In the genomic region with DNA sequence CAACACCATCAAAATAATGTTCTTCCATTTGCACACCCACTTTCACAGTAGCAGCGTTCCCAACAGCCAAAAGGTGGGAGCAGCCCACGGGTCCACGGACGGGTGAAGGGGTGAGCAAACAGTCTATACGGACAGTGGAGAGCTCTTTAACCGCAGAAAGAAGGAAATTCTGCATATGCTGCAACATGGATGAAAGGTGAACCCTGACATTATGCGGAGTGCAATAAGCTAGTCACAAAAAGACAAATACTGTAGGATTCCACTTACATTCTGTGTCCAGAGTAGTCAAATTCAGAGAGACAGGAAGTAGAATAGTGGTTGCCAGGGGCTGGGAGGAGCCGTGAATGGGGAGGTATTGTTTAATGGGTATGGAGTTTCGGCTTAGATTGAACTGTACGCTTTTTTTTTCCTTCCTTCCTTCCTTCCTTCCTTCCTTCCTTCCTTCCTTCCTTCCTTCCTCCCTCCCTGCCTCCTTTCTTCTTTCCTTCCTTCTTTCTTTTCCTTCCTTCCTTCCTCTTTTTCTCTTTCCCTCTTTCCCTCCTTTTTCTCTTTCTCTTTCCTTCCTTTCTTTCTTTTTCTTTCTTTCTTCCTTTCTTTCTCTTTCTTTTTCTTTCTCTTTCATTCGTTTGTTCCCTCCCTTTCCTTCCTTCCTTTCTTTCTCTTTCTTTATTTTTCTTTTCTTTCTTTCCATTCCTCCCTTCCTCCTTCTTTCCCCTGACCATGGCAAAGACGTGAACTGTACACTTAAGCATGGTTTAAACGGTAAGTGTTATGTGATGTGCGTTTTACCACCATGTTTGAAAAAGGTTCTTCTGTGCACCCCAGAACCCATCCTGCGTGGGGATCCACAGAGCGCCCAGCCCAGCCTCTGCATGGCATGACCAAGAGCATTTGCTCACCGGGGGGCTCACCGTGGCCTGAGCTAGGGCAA, we compare ENCODE assay signal across 1 cellular context.
TF ChIP-seq lines count a peak whose summit lies in the region.

No MANE protein-coding gene starts in this region.

TF ChIP-seq in K562, 482 proteins besides CTCF, POLR2A, EP300 and RAD21 (continued from another document and continues in another):
- TF ChIP-seq, protein P1, sequence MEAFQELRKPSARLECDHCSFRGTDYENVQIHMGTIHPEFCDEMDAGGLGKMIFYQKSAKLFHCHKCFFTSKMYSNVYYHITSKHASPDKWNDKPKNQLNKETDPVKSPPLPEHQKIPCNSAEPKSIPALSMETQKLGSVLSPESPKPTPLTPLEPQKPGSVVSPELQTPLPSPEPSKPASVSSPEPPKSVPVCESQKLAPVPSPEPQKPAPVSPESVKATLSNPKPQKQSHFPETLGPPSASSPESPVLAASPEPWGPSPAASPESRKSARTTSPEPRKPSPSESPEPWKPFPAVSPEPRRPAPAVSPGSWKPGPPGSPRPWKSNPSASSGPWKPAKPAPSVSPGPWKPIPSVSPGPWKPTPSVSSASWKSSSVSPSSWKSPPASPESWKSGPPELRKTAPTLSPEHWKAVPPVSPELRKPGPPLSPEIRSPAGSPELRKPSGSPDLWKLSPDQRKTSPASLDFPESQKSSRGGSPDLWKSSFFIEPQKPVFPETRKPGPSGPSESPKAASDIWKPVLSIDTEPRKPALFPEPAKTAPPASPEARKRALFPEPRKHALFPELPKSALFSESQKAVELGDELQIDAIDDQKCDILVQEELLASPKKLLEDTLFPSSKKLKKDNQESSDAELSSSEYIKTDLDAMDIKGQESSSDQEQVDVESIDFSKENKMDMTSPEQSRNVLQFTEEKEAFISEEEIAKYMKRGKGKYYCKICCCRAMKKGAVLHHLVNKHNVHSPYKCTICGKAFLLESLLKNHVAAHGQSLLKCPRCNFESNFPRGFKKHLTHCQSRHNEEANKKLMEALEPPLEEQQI (IDR thresholded peaks at IDR 0.05) = peak; percentile 65; the same call in 1 of the 2 replicates
- TF ChIP-seq PML (IDR thresholded peaks at IDR 0.05; ENCODE audit: low read length) (no peak), ARNT (IDR thresholded peaks at IDR 0.05) (peak in 1 of 2 experiments; percentile 43; a peak in 1 of 4 replicates), AFF1 (IDR thresholded peaks at IDR 0.05; ENCODE audit: low read depth in 1 of 2, partially characterized antibody in 2 of 2) (peak; percentile 24 to 72), NKRF (IDR thresholded peaks at IDR 0.05; ENCODE audit: borderline replicate concordance) (0 out of 2 replicates have a peak, but pooled peaks have one; percentile 48), TBP (optimal IDR thresholded peaks at IDR 0.05; ENCODE audit: low read depth, low read length) (no peak), KLF16 (IDR thresholded peaks at IDR 0.05) (no peak), GTF2A2 (tag; IDR thresholded peaks at IDR 0.05) (no peak), DDX20 (tag; IDR thresholded peaks at IDR 0.05; ENCODE audit: low read depth) (no peak), TRIM24 (IDR thresholded peaks at IDR 0.05) (0 out of 4 replicates have a peak, but pooled peaks have one; percentile 9 to 12), RBM14 (IDR thresholded peaks at IDR 0.05; ENCODE audit: borderline replicate concordance, insufficient read depth, low read depth, low read length) (no peak), ZNF551 (CRISPR knock-in tag; IDR thresholded peaks at IDR 0.05) (no peak), SREBF2 (CRISPR knock-in tag; IDR thresholded peaks at IDR 0.05) (no peak), FUS (optimal IDR thresholded peaks at IDR 0.05; ENCODE audit: low read depth, low read length) (no peak), JUND (IDR thresholded peaks at IDR 0.05; ENCODE audit: borderline replicate concordance, low read depth, low read length) (no peak), JUND (tag; IDR thresholded peaks at IDR 0.05; ENCODE audit: borderline replicate concordance, low read depth, low read length) (0 out of 3 replicates have a peak, but pooled peaks have one; percentile 7), IRF9 (tag; IDR thresholded peaks at IDR 0.05) (no peak), CREB1 (IDR thresholded peaks at IDR 0.05) (no peak), CREB1 (CRISPR knock-in tag; IDR thresholded peaks at IDR 0.05) (no peak; the same call in 1 of the 2 replicates), POLR2H (tag; IDR thresholded peaks at IDR 0.05; ENCODE audit: low read depth) (0 out of 2 replicates have a peak, but pooled peaks have one; percentile 15), THRB (CRISPR knock-in tag; conservative IDR thresholded peaks at IDR 0.05) (peak; percentile 90), ZSCAN29 (IDR thresholded peaks at IDR 0.05) (peak; percentile 97), POLR3G (IDR thresholded peaks at IDR 0.05; ENCODE audit: extremely low read depth, insufficient read length, insufficient replicate concordance) (no peak), ZNF589 (CRISPR knock-in tag; IDR thresholded peaks at IDR 0.05; ENCODE audit: low read depth) (peak; percentile 18; the same call in 1 of the 2 replicates), SMAD1 (IDR thresholded peaks at IDR 0.05; ENCODE audit: low read depth, low read length, partially characterized antibody) (no peak), SMC3 (conservative IDR thresholded peaks at IDR 0.05; ENCODE audit: insufficient read depth, low read depth, low read length) (no peak), C11orf30 (IDR thresholded peaks at IDR 0.05; ENCODE audit: low read depth) (no peak), GATA2 (CRISPR knock-in tag; IDR thresholded peaks at IDR 0.05) (no peak), CHD2 (IDR thresholded peaks at IDR 0.05; ENCODE audit: low read depth, low read length) (no peak), NELFE (IDR thresholded peaks at IDR 0.05; ENCODE audit: insufficient read depth, insufficient read length) (no peak), KAT7 (CRISPR knock-in tag; IDR thresholded peaks at IDR 0.05; ENCODE audit: borderline replicate concordance) (0 out of 2 replicates have a peak, but pooled peaks have one; percentile 45), NR2C1 (IDR thresholded peaks at IDR 0.05) (no peak; the same call in 1 of the 2 replicates), NR2C1 (tag; IDR thresholded peaks at IDR 0.05) (no peak), OTX1 (CRISPR knock-in tag; IDR thresholded peaks at IDR 0.05) (peak; percentile 64; the same call in 1 of the 2 replicates), LCOR (CRISPR knock-in tag; IDR thresholded peaks at IDR 0.05) (no peak), MCM2 (IDR thresholded peaks at IDR 0.05; ENCODE audit: low read depth) (no peak), ASH1L (IDR thresholded peaks at IDR 0.05; ENCODE audit: borderline replicate concordance, low read depth, partially characterized antibody) (peak; percentile 56), THRAP3 (IDR thresholded peaks at IDR 0.05; ENCODE audit: borderline replicate concordance) (peak; percentile 83; the same call in 1 of the 2 replicates), ZNF146 (CRISPR knock-in tag; IDR thresholded peaks at IDR 0.05; ENCODE audit: unreplicated experiment) (no peak), NR4A1 (CRISPR knock-in tag; IDR thresholded peaks at IDR 0.05) (no peak), NR4A1 (tag; IDR thresholded peaks at IDR 0.05) (no peak)
- TF ChIP-seq, protein P2, sequence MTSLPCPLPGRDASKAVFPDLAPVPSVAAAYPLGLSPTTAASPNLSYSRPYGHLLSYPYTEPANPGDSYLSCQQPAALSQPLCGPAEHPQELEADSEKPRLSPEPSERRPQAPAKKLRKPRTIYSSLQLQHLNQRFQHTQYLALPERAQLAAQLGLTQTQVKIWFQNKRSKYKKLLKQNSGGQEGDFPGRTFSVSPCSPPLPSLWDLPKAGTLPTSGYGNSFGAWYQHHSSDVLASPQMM (CRISPR knock-in tag; IDR thresholded peaks at IDR 0.05) = no peak
- TF ChIP-seq, protein P3, sequence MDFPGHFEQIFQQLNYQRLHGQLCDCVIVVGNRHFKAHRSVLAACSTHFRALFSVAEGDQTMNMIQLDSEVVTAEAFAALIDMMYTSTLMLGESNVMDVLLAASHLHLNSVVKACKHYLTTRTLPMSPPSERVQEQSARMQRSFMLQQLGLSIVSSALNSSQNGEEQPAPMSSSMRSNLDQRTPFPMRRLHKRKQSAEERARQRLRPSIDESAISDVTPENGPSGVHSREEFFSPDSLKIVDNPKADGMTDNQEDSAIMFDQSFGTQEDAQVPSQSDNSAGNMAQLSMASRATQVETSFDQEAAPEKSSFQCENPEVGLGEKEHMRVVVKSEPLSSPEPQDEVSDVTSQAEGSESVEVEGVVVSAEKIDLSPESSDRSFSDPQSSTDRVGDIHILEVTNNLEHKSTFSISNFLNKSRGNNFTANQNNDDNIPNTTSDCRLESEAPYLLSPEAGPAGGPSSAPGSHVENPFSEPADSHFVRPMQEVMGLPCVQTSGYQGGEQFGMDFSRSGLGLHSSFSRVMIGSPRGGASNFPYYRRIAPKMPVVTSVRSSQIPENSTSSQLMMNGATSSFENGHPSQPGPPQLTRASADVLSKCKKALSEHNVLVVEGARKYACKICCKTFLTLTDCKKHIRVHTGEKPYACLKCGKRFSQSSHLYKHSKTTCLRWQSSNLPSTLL (IDR thresholded peaks at IDR 0.05) = peak; percentile 56
- TF ChIP-seq, protein P4, sequence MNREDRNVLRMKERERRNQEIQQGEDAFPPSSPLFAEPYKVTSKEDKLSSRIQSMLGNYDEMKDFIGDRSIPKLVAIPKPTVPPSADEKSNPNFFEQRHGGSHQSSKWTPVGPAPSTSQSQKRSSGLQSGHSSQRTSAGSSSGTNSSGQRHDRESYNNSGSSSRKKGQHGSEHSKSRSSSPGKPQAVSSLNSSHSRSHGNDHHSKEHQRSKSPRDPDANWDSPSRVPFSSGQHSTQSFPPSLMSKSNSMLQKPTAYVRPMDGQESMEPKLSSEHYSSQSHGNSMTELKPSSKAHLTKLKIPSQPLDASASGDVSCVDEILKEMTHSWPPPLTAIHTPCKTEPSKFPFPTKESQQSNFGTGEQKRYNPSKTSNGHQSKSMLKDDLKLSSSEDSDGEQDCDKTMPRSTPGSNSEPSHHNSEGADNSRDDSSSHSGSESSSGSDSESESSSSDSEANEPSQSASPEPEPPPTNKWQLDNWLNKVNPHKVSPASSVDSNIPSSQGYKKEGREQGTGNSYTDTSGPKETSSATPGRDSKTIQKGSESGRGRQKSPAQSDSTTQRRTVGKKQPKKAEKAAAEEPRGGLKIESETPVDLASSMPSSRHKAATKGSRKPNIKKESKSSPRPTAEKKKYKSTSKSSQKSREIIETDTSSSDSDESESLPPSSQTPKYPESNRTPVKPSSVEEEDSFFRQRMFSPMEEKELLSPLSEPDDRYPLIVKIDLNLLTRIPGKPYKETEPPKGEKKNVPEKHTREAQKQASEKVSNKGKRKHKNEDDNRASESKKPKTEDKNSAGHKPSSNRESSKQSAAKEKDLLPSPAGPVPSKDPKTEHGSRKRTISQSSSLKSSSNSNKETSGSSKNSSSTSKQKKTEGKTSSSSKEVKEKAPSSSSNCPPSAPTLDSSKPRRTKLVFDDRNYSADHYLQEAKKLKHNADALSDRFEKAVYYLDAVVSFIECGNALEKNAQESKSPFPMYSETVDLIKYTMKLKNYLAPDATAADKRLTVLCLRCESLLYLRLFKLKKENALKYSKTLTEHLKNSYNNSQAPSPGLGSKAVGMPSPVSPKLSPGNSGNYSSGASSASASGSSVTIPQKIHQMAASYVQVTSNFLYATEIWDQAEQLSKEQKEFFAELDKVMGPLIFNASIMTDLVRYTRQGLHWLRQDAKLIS (CRISPR knock-in tag; IDR thresholded peaks at IDR 0.05) = no peak; the same call in 1 of the 2 replicates
